In the genomic region with DNA sequence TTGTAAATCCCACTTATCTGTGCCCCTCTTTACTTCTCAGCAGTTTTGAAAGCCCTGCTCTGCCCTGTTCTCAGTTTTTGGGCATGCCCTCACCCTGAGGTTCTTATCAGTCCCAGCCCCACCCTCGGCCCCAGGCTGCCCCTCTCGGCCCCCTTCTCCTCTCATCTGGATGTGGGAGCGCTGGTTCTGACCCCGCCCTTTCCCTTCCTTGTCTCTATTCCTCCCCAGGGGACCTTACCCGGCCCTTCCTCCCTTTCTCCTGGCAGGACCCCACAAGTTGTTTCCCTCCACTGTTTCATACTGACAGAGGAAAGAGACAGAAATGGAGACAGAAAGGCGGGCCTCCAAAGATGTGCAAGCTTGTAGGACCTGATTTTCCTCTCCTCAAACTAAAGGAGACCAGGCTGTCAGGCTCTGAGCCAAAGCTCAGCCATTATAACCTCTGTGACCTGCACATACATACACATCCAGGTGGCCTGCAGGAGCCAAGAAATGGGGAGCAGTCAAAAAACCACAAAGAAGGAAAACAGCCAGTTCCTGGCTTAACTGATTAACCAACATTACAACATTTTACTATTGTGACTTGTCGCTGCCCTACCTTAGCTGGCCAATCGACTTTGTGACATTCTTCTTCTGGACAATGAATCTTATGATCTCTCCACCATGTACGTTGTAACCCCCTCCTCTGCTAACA, we compare ENCODE assay signal across 22 cellular contexts.
DNase-seq lines count a peak whose midpoint lies in the region; ATAC-seq, FAIRE-seq and TF ChIP-seq lines count a peak whose summit lies in the region.
"Had no signal": no experiment of that assay in that cellular context is flagged by ENCODE, and none has a peak within 500 bp of the region (broad histone marks: within the 10 kb centered on the region; RNA-seq: fewer than 3 reads in every experiment).

No MANE protein-coding gene starts in this region.

- DNase-seq in Calu3 (peak; percentile 74), NB4 (ENCODE audit: low read depth) (peak; percentile 86), osteoblast (ENCODE audit: insufficient read length, low spot score, missing footprints) (peak; percentile 42), RCC 7860 (ENCODE audit: low spot score) (no peak)
- DNase-seq: activated T-cell treated with anti-CD3 and anti-CD28 coated beads for 4 hours; COR-L47; NCI-H1105 treated with DMSO at 0.1 percent for 48 hours; NCI-H2171 treated with DMSO at 0.1 percent for 48 hours; stimulated activated naive CD4-positive, alpha-beta T cell treated with Interleukin-2 at 50 U/mL for 16 hours; uterus had no signal

- FAIRE-seq in RCC 7860 (lab: Jason Lieb, UNC) = no peak
- FAIRE-seq: GM12878, keratinocyte, TTC549 had no signal

- H3K4me3 ChIP-seq in NB4 (ENCODE audit: low read depth, low read length) (peak overlapping the region; percentile 42), osteoblast (ENCODE audit: insufficient read depth, low read length) (no peak overlapping the region)
- H3K4me3 ChIP-seq: GM12878, Peyer's patch, uterus had no signal

- ATAC-seq in GM18502 (IDR thresholded peaks at IDR 0.05; ENCODE audit: poor library complexity, unreplicated experiment) (no peak), GM21528 (IDR thresholded peaks at IDR 0.05; ENCODE audit: low FRiP score, unreplicated experiment) (no peak), GM21825 (IDR thresholded peaks at IDR 0.05; ENCODE audit: unreplicated experiment) (no peak)
- ATAC-seq: GM12878 had no signal

- no peaks in the 10 kb centered on the region for H3K36me3 ChIP-seq in osteoblast (ENCODE audit: insufficient read depth, low read length)
- H3K36me3 ChIP-seq: Peyer's patch, uterus had no signal

- CTCF ChIA-PET in Calu3 (lab: Charles Lee) = interaction anchor here (0.7 kb wide), 1 partner anchor 31 kb away, joined by 3 read pairs; no protein-coding TSS in a partner anchor

- peak overlapping the region; percentile 57 for H3K4me3 Mint-ChIP-seq in Calu3 (ENCODE audit: low read depth, unreplicated experiment)
- H3K4me3 Mint-ChIP-seq in dendritic cell treated with granulocyte-macrophage colony-stimulating factor and Interleukin-4, amounts not matched to agents 40 ng/mL and 50 ng/mL, for 4 days = no peak overlapping the region
- H3K4me3 Mint-ChIP-seq: activated naive CD4-positive, alpha-beta T cell treated with anti-CD3 and anti-CD28 coated beads, Interleukin-2, amount 50 U/mL, for 24 hours; IgD-negative memory B cell; memory B cell; neural crest cell had no signal

- intact Hi-C loops in Calu3 (cut with micrococcal nuclease; ENCODE audit: unreplicated experiment) = loop anchor here (5.0 kb wide), 1 partner anchor 48 kb away; no protein-coding TSS in a partner anchor
- intact Hi-C loops in dendritic cell treated with granulocyte-macrophage colony-stimulating factor and Interleukin-4, amounts not matched to agents 40 ng/mL and 50 ng/mL, for 4 days (cut with micrococcal nuclease) = no loop called here

- no peak for TF ChIP-seq POLR2A in NB4 (IDR thresholded peaks at IDR 0.05; ENCODE audit: extremely low read depth, insufficient read length)

- H3K27ac ChIP-seq in osteoblast (ENCODE audit: low read depth, low read length) = no peak overlapping the region
- H3K27ac ChIP-seq: Peyer's patch, uterus had no signal

- H3K4me2 ChIP-seq in osteoblast (ENCODE audit: insufficient read depth, low read length) = no peak overlapping the region

- peaks cover 11% of the 10 kb centered on the region for H3K27me3 ChIP-seq in osteoblast (ENCODE audit: insufficient read depth, low read length)
- H3K27me3 ChIP-seq: Peyer's patch, uterus had no signal

- no peaks in the 10 kb centered on the region for H3K9me3 ChIP-seq in osteoblast (ENCODE audit: low read depth, low read length)
- H3K9me3 ChIP-seq: Peyer's patch, uterus had no signal

- no peaks in the 10 kb centered on the region for H3K4me1 ChIP-seq in osteoblast (ENCODE audit: insufficient read depth, low read length)
- H3K4me1 ChIP-seq: Peyer's patch, uterus had no signal

- H4K20me1 ChIP-seq in osteoblast (ENCODE audit: insufficient read depth, low read length) = no peaks in the 10 kb centered on the region

- peak overlapping the region; percentile 91 for H3K27ac Mint-ChIP-seq in Calu3 (ENCODE audit: unreplicated experiment)
- H3K27ac Mint-ChIP-seq in dendritic cell treated with granulocyte-macrophage colony-stimulating factor and Interleukin-4, amounts not matched to agents 40 ng/mL and 50 ng/mL, for 4 days = peak overlapping the region; percentile 16
- H3K27ac Mint-ChIP-seq: activated naive CD4-positive, alpha-beta T cell treated with anti-CD3 and anti-CD28 coated beads, Interleukin-2, amount 50 U/mL, for 24 hours; IgD-negative memory B cell; memory B cell had no signal

- H3K4me1 Mint-ChIP-seq in Calu3 (ENCODE audit: low read depth, unreplicated experiment) = peaks cover 48% of the 10 kb centered on the region
- H3K4me1 Mint-ChIP-seq in dendritic cell treated with granulocyte-macrophage colony-stimulating factor and Interleukin-4, amounts not matched to agents 40 ng/mL and 50 ng/mL, for 4 days (ENCODE audit: low read depth) = peaks cover 35% of the 10 kb centered on the region
- H3K4me1 Mint-ChIP-seq: activated naive CD4-positive, alpha-beta T cell treated with anti-CD3 and anti-CD28 coated beads, Interleukin-2, amount 50 U/mL, for 24 hours; IgD-negative memory B cell; memory B cell; neural crest cell had no signal

- no peaks in the 10 kb centered on the region for H3K27me3 Mint-ChIP-seq in Calu3 (ENCODE audit: unreplicated experiment)
- H3K27me3 Mint-ChIP-seq in dendritic cell treated with granulocyte-macrophage colony-stimulating factor and Interleukin-4, amounts not matched to agents 40 ng/mL and 50 ng/mL, for 4 days = peaks cover 27% of the 10 kb centered on the region

- BruUV-seq in Calu3 (replicated peaks; lab: Mats Ljungman, UMichigan) = no TSS peak

- H3K9me3 Mint-ChIP-seq in Calu3 (ENCODE audit: low read depth, unreplicated experiment) = peaks cover 6% of the 10 kb centered on the region
- H3K9me3 Mint-ChIP-seq in dendritic cell treated with granulocyte-macrophage colony-stimulating factor and Interleukin-4, amounts not matched to agents 40 ng/mL and 50 ng/mL, for 4 days = peaks cover 9% of the 10 kb centered on the region
- H3K9me3 Mint-ChIP-seq: activated naive CD4-positive, alpha-beta T cell treated with anti-CD3 and anti-CD28 coated beads, Interleukin-2, amount 50 U/mL, for 24 hours; neural crest cell had no signal

- TF ChIP-seq CTCF in Calu3 (IDR thresholded peaks at IDR 0.05; ENCODE audit: unreplicated experiment) = no peak
- no peak for TF ChIP-seq CTCF in NB4 (IDR thresholded peaks at IDR 0.05; ENCODE audit: low read depth, low read length)
- no peak for TF ChIP-seq CTCF in osteoblast (IDR thresholded peaks at IDR 0.05; ENCODE audit: extremely low read depth, low read depth, low read length)

- peaks cover 16% of the 10 kb centered on the region for H3K36me3 Mint-ChIP-seq in Calu3 (ENCODE audit: insufficient read depth, unreplicated experiment)
- H3K36me3 Mint-ChIP-seq in dendritic cell treated with granulocyte-macrophage colony-stimulating factor and Interleukin-4, amounts not matched to agents 40 ng/mL and 50 ng/mL, for 4 days (ENCODE audit: low read depth) = no peaks in the 10 kb centered on the region
- H3K36me3 Mint-ChIP-seq: activated naive CD4-positive, alpha-beta T cell treated with anti-CD3 and anti-CD28 coated beads, Interleukin-2, amount 50 U/mL, for 24 hours; IgD-negative memory B cell; memory B cell had no signal

- no peaks in the 10 kb centered on the region for H3K79me2 ChIP-seq in osteoblast (ENCODE audit: insufficient read depth, low read length)

- H2AFZ ChIP-seq in osteoblast (ENCODE audit: low read length) = no peak overlapping the region
